Comparison of ENCODE assay signal across 8 cellular contexts in genomic region chr6:14144678-14145113, GRCh38.
DNase-seq lines count a peak whose midpoint lies in the region; ATAC-seq lines count a peak whose summit lies in the region.

No MANE protein-coding gene starts in this region.

- peak; percentile 51 to 66 for DNase-seq in NCI-H524 (lab: John Stamatoyannopoulos, UW)
- no peak for DNase-seq in NCI-H524 treated with DMSO at 0.1 percent for 48 hours (lab: John Stamatoyannopoulos, UW)
- peak; percentile 66 to 82 for DNase-seq in NCI-H446 (lab: John Stamatoyannopoulos, UW)
- DNase-seq in activated CD4-positive, alpha-beta T cell treated with anti-CD3 and anti-CD28 coated beads for 1 hour, result peak; percentile 55
- peak; percentile 55 for DNase-seq in cerebellar cortex (ENCODE audit: low spot score)
- peak; percentile 91 for DNase-seq in left kidney (ENCODE audit: low read depth, low spot score)
- peak; percentile 53 to 60 (median 58) for DNase-seq in stimulated activated CD4-positive, alpha-beta T cell treated with anti-CD3 and anti-CD28 coated beads, TNF-alpha, amount 100 ng/mL, for 4 hours (ENCODE audit: low read depth in 3 of 3)

- peak; percentile 80 for ATAC-seq in HG03095 (IDR thresholded peaks at IDR 0.05; ENCODE audit: unreplicated experiment)
